ENCODE assay signal across 1 cellular context in the genomic region with DNA sequence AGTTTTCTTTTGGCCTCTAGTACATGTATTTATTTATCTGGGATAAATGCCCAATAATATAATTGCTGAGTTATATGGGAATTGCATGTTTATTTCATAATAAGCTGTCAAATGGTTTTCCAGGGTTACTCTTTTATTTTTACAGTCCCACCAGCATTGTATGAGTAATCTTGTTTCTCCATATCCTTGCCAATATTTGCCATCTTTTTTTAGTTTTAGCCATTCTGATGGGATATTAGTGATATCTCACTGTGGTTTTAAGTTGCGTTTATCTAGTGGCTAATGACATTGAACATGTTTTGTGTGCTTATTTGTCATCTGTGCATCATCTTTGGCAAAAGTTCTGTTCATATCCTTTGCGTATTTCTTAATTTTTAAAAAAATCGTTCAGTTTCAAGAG.
TF ChIP-seq lines count a peak whose summit lies in the region.

No MANE protein-coding gene starts in this region.

TF ChIP-seq in SK-N-SH treated with all-trans-retinoic acid at 6 μM for 48 hours, 23 proteins besides CTCF, POLR2A, EP300 and RAD21 (continued from another document):
- TF ChIP-seq, protein P1, sequence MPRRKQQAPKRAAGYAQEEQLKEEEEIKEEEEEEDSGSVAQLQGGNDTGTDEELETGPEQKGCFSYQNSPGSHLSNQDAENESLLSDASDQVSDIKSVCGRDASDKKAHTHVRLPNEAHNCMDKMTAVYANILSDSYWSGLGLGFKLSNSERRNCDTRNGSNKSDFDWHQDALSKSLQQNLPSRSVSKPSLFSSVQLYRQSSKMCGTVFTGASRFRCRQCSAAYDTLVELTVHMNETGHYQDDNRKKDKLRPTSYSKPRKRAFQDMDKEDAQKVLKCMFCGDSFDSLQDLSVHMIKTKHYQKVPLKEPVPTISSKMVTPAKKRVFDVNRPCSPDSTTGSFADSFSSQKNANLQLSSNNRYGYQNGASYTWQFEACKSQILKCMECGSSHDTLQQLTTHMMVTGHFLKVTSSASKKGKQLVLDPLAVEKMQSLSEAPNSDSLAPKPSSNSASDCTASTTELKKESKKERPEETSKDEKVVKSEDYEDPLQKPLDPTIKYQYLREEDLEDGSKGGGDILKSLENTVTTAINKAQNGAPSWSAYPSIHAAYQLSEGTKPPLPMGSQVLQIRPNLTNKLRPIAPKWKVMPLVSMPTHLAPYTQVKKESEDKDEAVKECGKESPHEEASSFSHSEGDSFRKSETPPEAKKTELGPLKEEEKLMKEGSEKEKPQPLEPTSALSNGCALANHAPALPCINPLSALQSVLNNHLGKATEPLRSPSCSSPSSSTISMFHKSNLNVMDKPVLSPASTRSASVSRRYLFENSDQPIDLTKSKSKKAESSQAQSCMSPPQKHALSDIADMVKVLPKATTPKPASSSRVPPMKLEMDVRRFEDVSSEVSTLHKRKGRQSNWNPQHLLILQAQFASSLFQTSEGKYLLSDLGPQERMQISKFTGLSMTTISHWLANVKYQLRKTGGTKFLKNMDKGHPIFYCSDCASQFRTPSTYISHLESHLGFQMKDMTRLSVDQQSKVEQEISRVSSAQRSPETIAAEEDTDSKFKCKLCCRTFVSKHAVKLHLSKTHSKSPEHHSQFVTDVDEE (CRISPR knock-in tag; IDR thresholded peaks at IDR 0.05): no peak
- TF ChIP-seq BACH2 (CRISPR knock-in tag; IDR thresholded peaks at IDR 0.05; ENCODE audit: borderline replicate concordance) (no peak), ZFP30 (CRISPR knock-in tag; IDR thresholded peaks at IDR 0.05) (no peak), ARNTL (CRISPR knock-in tag; IDR thresholded peaks at IDR 0.05; ENCODE audit: borderline replicate concordance, low read depth) (no peak), PPARA (CRISPR knock-in tag; IDR thresholded peaks at IDR 0.05; ENCODE audit: borderline replicate concordance) (no peak), ZNF8 (CRISPR knock-in tag; IDR thresholded peaks at IDR 0.05) (no peak)
- TF ChIP-seq, protein P2, sequence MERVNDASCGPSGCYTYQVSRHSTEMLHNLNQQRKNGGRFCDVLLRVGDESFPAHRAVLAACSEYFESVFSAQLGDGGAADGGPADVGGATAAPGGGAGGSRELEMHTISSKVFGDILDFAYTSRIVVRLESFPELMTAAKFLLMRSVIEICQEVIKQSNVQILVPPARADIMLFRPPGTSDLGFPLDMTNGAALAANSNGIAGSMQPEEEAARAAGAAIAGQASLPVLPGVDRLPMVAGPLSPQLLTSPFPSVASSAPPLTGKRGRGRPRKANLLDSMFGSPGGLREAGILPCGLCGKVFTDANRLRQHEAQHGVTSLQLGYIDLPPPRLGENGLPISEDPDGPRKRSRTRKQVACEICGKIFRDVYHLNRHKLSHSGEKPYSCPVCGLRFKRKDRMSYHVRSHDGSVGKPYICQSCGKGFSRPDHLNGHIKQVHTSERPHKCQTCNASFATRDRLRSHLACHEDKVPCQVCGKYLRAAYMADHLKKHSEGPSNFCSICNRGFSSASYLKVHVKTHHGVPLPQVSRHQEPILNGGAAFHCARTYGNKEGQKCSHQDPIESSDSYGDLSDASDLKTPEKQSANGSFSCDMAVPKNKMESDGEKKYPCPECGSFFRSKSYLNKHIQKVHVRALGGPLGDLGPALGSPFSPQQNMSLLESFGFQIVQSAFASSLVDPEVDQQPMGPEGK (CRISPR knock-in tag; IDR thresholded peaks at IDR 0.05; ENCODE audit: borderline replicate concordance): peak; percentile 91
- TF ChIP-seq, protein P3, sequence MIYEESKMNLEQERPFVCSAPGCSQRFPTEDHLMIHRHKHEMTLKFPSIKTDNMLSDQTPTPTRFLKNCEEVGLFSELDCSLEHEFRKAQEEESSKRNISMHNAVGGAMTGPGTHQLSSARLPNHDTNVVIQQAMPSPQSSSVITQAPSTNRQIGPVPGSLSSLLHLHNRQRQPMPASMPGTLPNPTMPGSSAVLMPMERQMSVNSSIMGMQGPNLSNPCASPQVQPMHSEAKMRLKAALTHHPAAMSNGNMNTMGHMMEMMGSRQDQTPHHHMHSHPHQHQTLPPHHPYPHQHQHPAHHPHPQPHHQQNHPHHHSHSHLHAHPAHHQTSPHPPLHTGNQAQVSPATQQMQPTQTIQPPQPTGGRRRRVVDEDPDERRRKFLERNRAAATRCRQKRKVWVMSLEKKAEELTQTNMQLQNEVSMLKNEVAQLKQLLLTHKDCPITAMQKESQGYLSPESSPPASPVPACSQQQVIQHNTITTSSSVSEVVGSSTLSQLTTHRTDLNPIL (CRISPR knock-in tag; IDR thresholded peaks at IDR 0.05; ENCODE audit: low read depth): no peak
TF ChIP-seq in SK-N-SH treated with all-trans-retinoic acid at 6 μM for 48 hours: peak in this region for 5.
